Comparison of ENCODE assay signal across 8 cellular contexts in genomic region chr4:104490770-104491395, GRCh38. TPM values are rescaled to one million over a fixed set of nuclear protein-coding genes. Genes with fewer than 3 reads are reported as not detected.
DNase-seq lines count a peak whose midpoint lies in the region; ATAC-seq and TF ChIP-seq lines count a peak whose summit lies in the region.

No MANE protein-coding gene starts in this region.

- H3K9me3 ChIP-seq in BE2C (no peaks in the 10 kb centered on the region), endodermal cell (ENCODE audit: control insufficient read depth, low read length) (no peaks in the 10 kb centered on the region)

- no peak overlapping the region for H3K9ac ChIP-seq in endodermal cell (ENCODE audit: extremely low read depth, low read length, poor library complexity, severe bottlenecking)

- no peaks in the 10 kb centered on the region for H3K9me3 Mint-ChIP-seq in activated CD8-positive, alpha-beta T cell treated with anti-CD3 and anti-CD28 coated beads, Interleukin-2, amount 10 ng/mL, durations not matched to agents 7 days and 5 days (ENCODE audit: insufficient read depth)
- H3K9me3 Mint-ChIP-seq in endodermal cell, result no peaks in the 10 kb centered on the region
- no peaks in the 10 kb centered on the region for H3K9me3 Mint-ChIP-seq in stimulated activated naive CD8-positive, alpha-beta T cell treated with anti-CD3 and anti-CD28 coated beads, Interleukin-15, Interleukin-2, amounts not matched to agents 100 ng/mL and 50 ng/mL, for 24 hours

- H3K4me1 ChIP-seq in BE2C (peaks cover 19% of the 10 kb centered on the region), endodermal cell (ENCODE audit: control insufficient read depth, insufficient read depth, low read length) (no peaks in the 10 kb centered on the region)

- POLR2A ChIA-PET in activated CD8-positive, alpha-beta T cell treated with anti-CD3 and anti-CD28 coated beads, Interleukin-2, amount 10 ng/mL, durations not matched to agents 7 days and 5 days (lab: Charles Lee), result no interaction called here

- H3K36me3 Mint-ChIP-seq in activated CD8-positive, alpha-beta T cell treated with anti-CD3 and anti-CD28 coated beads, Interleukin-2, amount 10 ng/mL, durations not matched to agents 7 days and 5 days (ENCODE audit: low read depth), result no peaks in the 10 kb centered on the region
- H3K36me3 Mint-ChIP-seq in endodermal cell (ENCODE audit: low read depth), result no peaks in the 10 kb centered on the region
- H3K36me3 Mint-ChIP-seq in stimulated activated naive CD8-positive, alpha-beta T cell treated with anti-CD3 and anti-CD28 coated beads, Interleukin-15, Interleukin-2, amounts not matched to agents 100 ng/mL and 50 ng/mL, for 24 hours (ENCODE audit: low read depth), result no peaks in the 10 kb centered on the region

- peak overlapping the region; percentile 90 for H3K27ac ChIP-seq in endodermal cell (ENCODE audit: low read depth, low read length)

- H3K4me3 ChIP-seq in BE2C (ENCODE audit: low read depth, low read length) (peak overlapping the region; percentile 65), endodermal cell (ENCODE audit: low read length) (peak overlapping the region; percentile 90)

- DNase-seq in BE2C (peak; percentile 95), NCI-H526 treated with DMSO at 0.1 percent for 48 hours (lab: John Stamatoyannopoulos, UW) (peak; percentile 62), endodermal cell (peak; percentile 86), mesenteric fat pad (ENCODE audit: low spot score) (peak; percentile 90)
- DNase-seq in activated CD8-positive, alpha-beta T cell treated with anti-CD3 and anti-CD28 coated beads, Interleukin-2, amount 10 ng/mL, durations not matched to agents 7 days and 5 days, result peak; percentile 49

- H3K27me3 ChIP-seq in BE2C, result no peaks in the 10 kb centered on the region
- peaks cover 12% of the 10 kb centered on the region for H3K27me3 ChIP-seq in endodermal cell (ENCODE audit: control insufficient read depth, insufficient read depth, low read length, poor library complexity, severe bottlenecking)

- peaks cover 29% of the 10 kb centered on the region for H3K4me1 Mint-ChIP-seq in activated CD8-positive, alpha-beta T cell treated with anti-CD3 and anti-CD28 coated beads, Interleukin-2, amount 10 ng/mL, durations not matched to agents 7 days and 5 days (ENCODE audit: low read depth)
- peaks cover 41% of the 10 kb centered on the region for H3K4me1 Mint-ChIP-seq in endodermal cell
- H3K4me1 Mint-ChIP-seq in stimulated activated naive CD8-positive, alpha-beta T cell treated with anti-CD3 and anti-CD28 coated beads, Interleukin-15, Interleukin-2, amounts not matched to agents 100 ng/mL and 50 ng/mL, for 24 hours (ENCODE audit: low read depth), result peaks cover 36% of the 10 kb centered on the region

- CTCF ChIA-PET in activated CD8-positive, alpha-beta T cell treated with anti-CD3 and anti-CD28 coated beads, Interleukin-2, amount 10 ng/mL, durations not matched to agents 7 days and 5 days (lab: Charles Lee), result no interaction called here

- no peak for TF ChIP-seq CTCF in BE2C (IDR thresholded peaks at IDR 0.05; ENCODE audit: low read depth, low read length)
- peak; percentile 11 for TF ChIP-seq CTCF in endodermal cell (conservative IDR thresholded peaks at IDR 0.05)

- 0 to 1% methylated on average over 11 to 28 of the region's 40 CpGs for WGBS in endodermal cell (ENCODE audit: insufficient coverage in 1 of 2, insufficient read length in 1 of 2), 2 experiments

- H3K36me3 ChIP-seq in BE2C, result no peaks in the 10 kb centered on the region
- H3K36me3 ChIP-seq in endodermal cell (ENCODE audit: control insufficient read depth, insufficient read depth, low read length), result no peaks in the 10 kb centered on the region

- no peak overlapping the region for H3K27ac Mint-ChIP-seq in activated CD8-positive, alpha-beta T cell treated with anti-CD3 and anti-CD28 coated beads, Interleukin-2, amount 10 ng/mL, durations not matched to agents 7 days and 5 days
- peak overlapping the region; percentile 89 for H3K27ac Mint-ChIP-seq in endodermal cell
- no peak overlapping the region for H3K27ac Mint-ChIP-seq in stimulated activated naive CD8-positive, alpha-beta T cell treated with anti-CD3 and anti-CD28 coated beads, Interleukin-15, Interleukin-2, amounts not matched to agents 100 ng/mL and 50 ng/mL, for 24 hours

- peak overlapping the region; percentile 70 for H3K4me3 Mint-ChIP-seq in activated CD8-positive, alpha-beta T cell treated with anti-CD3 and anti-CD28 coated beads, Interleukin-2, amount 10 ng/mL, durations not matched to agents 7 days and 5 days
- H3K4me3 Mint-ChIP-seq in endodermal cell, result peak overlapping the region; percentile 71
- H3K4me3 Mint-ChIP-seq in stimulated activated naive CD8-positive, alpha-beta T cell treated with anti-CD3 and anti-CD28 coated beads, Interleukin-15, Interleukin-2, amounts not matched to agents 100 ng/mL and 50 ng/mL, for 24 hours, result peak overlapping the region; percentile 73

- H3K27me3 Mint-ChIP-seq in activated CD8-positive, alpha-beta T cell treated with anti-CD3 and anti-CD28 coated beads, Interleukin-2, amount 10 ng/mL, durations not matched to agents 7 days and 5 days (ENCODE audit: low read depth), result peaks cover 62% of the 10 kb centered on the region
- H3K27me3 Mint-ChIP-seq in endodermal cell (ENCODE audit: insufficient read depth), result peaks cover 32% of the 10 kb centered on the region
- H3K27me3 Mint-ChIP-seq in stimulated activated naive CD8-positive, alpha-beta T cell treated with anti-CD3 and anti-CD28 coated beads, Interleukin-15, Interleukin-2, amounts not matched to agents 100 ng/mL and 50 ng/mL, for 24 hours, result peaks cover 78% of the 10 kb centered on the region

- ATAC-seq in GM19395 (IDR thresholded peaks at IDR 0.05; ENCODE audit: unreplicated experiment) (peak; percentile 26), HG03442 (IDR thresholded peaks at IDR 0.05; ENCODE audit: unreplicated experiment) (peak; percentile 27)
- peak; percentile 73 for ATAC-seq in activated CD8-positive, alpha-beta T cell treated with anti-CD3 and anti-CD28 coated beads, Interleukin-2, amount 10 ng/mL, durations not matched to agents 7 days and 5 days

RNA-seq across cellular contexts. Expression of gene CXXC4, which starts 3.8 kb away (rescaled TPM):
- polyA plus RNA-seq in BE2C (2012; ENCODE audit: insufficient read depth, insufficient read length, low read depth), result 12.3 TPM
- not detected for total RNA-seq in activated CD8-positive, alpha-beta T cell treated with anti-CD3 and anti-CD28 coated beads, Interleukin-2, amount 10 ng/mL, durations not matched to agents 7 days and 5 days
- total RNA-seq in endodermal cell (10 to 100 TPM in 1 of 2 donors, 1 to 10 TPM in 1; 5.6 to 12.4 TPM), mesenteric fat pad (1.1 TPM)
- polyA plus RNA-seq in endodermal cell (2013, experiment 1 of 2), result 27.2 TPM
- polyA plus RNA-seq in endodermal cell (2013, experiment 2 of 2), result 28.9 TPM

Comparison
In these comparisons a context has a peak if more than half of its experiments do, and no peak if none do; other contexts are left out.
1. Peak in every context shown above with its lines: DNase-seq, ATAC-seq, H3K4me3 ChIP-seq and H3K27ac ChIP-seq.